8 cellular contexts compared by ENCODE assay signal in genomic region chr11:77091146-77091940, GRCh38. TPM values are rescaled to one million over a fixed set of nuclear protein-coding genes. Genes with fewer than 3 reads are reported as not detected.
DNase-seq lines count a peak whose midpoint lies in the region; ATAC-seq lines count a peak whose summit lies in the region.

No MANE protein-coding gene starts in this region.

- DNase-seq in AG08395 (ENCODE audit: low spot score): peak; percentile 90
- DNase-seq in NCI-H446 treated with DMSO at 0.1 percent for 48 hours (lab: John Stamatoyannopoulos, UW): peak; percentile 58
- peak; percentile 66 to 76 for DNase-seq in activated CD4-positive, alpha-beta T cell treated with anti-CD3 and anti-CD28 coated beads for 4 hours
- peak; percentile 11 to 42 for DNase-seq in cerebellar nuclear complex (lab: John Stamatoyannopoulos, UW)
- DNase-seq in left lobe of liver (ENCODE audit: low spot score): peak; percentile 81
- DNase-seq in stimulated activated CD4-positive, alpha-beta T cell treated with anti-CD3 and anti-CD28 coated beads, Interleukin-4, amount 100 ng/mL, for 48 hours (ENCODE audit: low read depth in 2 of 2): peak; percentile 71 to 79

- ATAC-seq in GM18861 (IDR thresholded peaks at IDR 0.05; ENCODE audit: unreplicated experiment) (peak; percentile 87), HG03159 (IDR thresholded peaks at IDR 0.05; ENCODE audit: unreplicated experiment) (peak; percentile 89), left lobe of liver (peak; percentile 54)

RNA-seq across cellular contexts. Expression of gene OMP, which starts 11.3 kb away (rescaled TPM):
- 3.4 TPM for total RNA-seq in left lobe of liver

RNA-seq across cellular contexts. Expression of gene CAPN5, which starts 24.6 kb away (rescaled TPM):
- 78.1 TPM for total RNA-seq in left lobe of liver

RNA-seq across cellular contexts. Expression of gene MYO7A, which starts 36.7 kb away (rescaled TPM):
- 38.5 TPM for total RNA-seq in left lobe of liver

RNA-seq across cellular contexts. Expression of gene B3GNT6, which starts 57.1 kb away (rescaled TPM):
- not detected for total RNA-seq in left lobe of liver

Comparison
In these comparisons a context has a peak if more than half of its experiments do, and no peak if none do; other contexts are left out.
1. Peak in every context shown above with its lines: DNase-seq and ATAC-seq.
2. DNase-seq: peak in every context shown above with its lines; median percentile 90 in AG08395; 81 in left lobe of liver; 75 in stimulated activated CD4-positive, alpha-beta T cell treated with anti-CD3 and anti-CD28 coated beads, Interleukin-4, amount 100 ng/mL, for 48 hours; 71 in activated CD4-positive, alpha-beta T cell treated with anti-CD3 and anti-CD28 coated beads for 4 hours; 58 in NCI-H446 treated with DMSO at 0.1 percent for 48 hours; 26 in cerebellar nuclear complex.